Comparison of ENCODE assay signal across 8 cellular contexts in genomic region chr19:14147797-14148605, GRCh38. TPM values are rescaled to one million over a fixed set of nuclear protein-coding genes. Genes with fewer than 3 reads are reported as not detected.
DNase-seq lines count a peak whose midpoint lies in the region; ATAC-seq, FAIRE-seq and TF ChIP-seq lines count a peak whose summit lies in the region.

No MANE protein-coding gene starts in this region.

- H3K36me3 Mint-ChIP-seq in central memory CD8-positive, alpha-beta T cell (ENCODE audit: insufficient read depth) = peaks cover 5% of the 10 kb centered on the region
- peaks cover 0 to under 1% (median 0%) of the 10 kb centered on the region in 3 donors for H3K36me3 Mint-ChIP-seq in immature natural killer cell

- H3K27me3 ChIP-seq in WERI-Rb-1 (ENCODE audit: insufficient read depth, low read depth, severe bottlenecking) = no peaks in the 10 kb centered on the region
- no peaks in the 10 kb centered on the region for H3K27me3 ChIP-seq in skeletal muscle tissue (ENCODE audit: control insufficient read depth in 3 of 3, insufficient read depth in 3 of 3, low read length in 3 of 3)

- H3K27ac ChIP-seq in WERI-Rb-1 = no peak overlapping the region
- H3K27ac ChIP-seq in skeletal muscle tissue (ENCODE audit: low read depth, low read length) = peak overlapping the region; percentile 60

- peaks cover 32% of the 10 kb centered on the region for H3K4me1 Mint-ChIP-seq in central memory CD8-positive, alpha-beta T cell
- peaks cover 26 to 30% of the 10 kb centered on the region in 2 donors for H3K4me1 Mint-ChIP-seq in immature natural killer cell

- H3K9me3 ChIP-seq in WERI-Rb-1 (ENCODE audit: severe bottlenecking) (no peaks in the 10 kb centered on the region), skeletal muscle tissue (ENCODE audit: control insufficient read depth in 3 of 3, low read length in 3 of 3) (no peaks in the 10 kb centered on the region)

- peaks cover 19 to 24% (median 23%) of the 10 kb centered on the region in 3 donors for H3K4me1 ChIP-seq in skeletal muscle tissue (ENCODE audit: control insufficient read depth in 3 of 3, insufficient read depth in 3 of 3, low read length in 3 of 3)

- H3K36me3 ChIP-seq in WERI-Rb-1 (peaks cover 21% of the 10 kb centered on the region), skeletal muscle tissue (ENCODE audit: control insufficient read depth in 3 of 3, insufficient read depth in 3 of 3, low read length in 3 of 3) (peaks cover 0 to 7% (median 0%) of the 10 kb centered on the region in 3 donors)

- peak; percentile 93 for TF ChIP-seq CTCF in WERI-Rb-1 (IDR thresholded peaks at IDR 0.05; ENCODE audit: low read depth, low read length)

- H3K4me3 ChIP-seq in WERI-Rb-1 (ENCODE audit: low read depth, low read length) (no peak overlapping the region), skeletal muscle tissue (ENCODE audit: low read length in 3 of 3) (peak overlapping the region in 1 of 3 donors; percentile 41)

- peak; percentile 77 for FAIRE-seq in HTR-8/SVneo (lab: Jason Lieb, UNC)

- peak overlapping the region; percentile 93 for H3K27ac Mint-ChIP-seq in central memory CD8-positive, alpha-beta T cell (ENCODE audit: low read depth)
- H3K27ac Mint-ChIP-seq in immature natural killer cell = peak overlapping the region; percentile 92 to 99 (median 96)

- H3K9me3 Mint-ChIP-seq in central memory CD8-positive, alpha-beta T cell = no peaks in the 10 kb centered on the region
- H3K9me3 Mint-ChIP-seq in immature natural killer cell = no peaks in the 10 kb centered on the region

- ATAC-seq in central memory CD8-positive, alpha-beta T cell (replicated peaks; ENCODE audit: extremely low read depth, poor library complexity, severe bottlenecking) = no peak
- ATAC-seq in GM21515 (IDR thresholded peaks at IDR 0.05; ENCODE audit: unreplicated experiment) = no peak

- H3K4me3 Mint-ChIP-seq in central memory CD8-positive, alpha-beta T cell = no peak overlapping the region
- H3K4me3 Mint-ChIP-seq in immature natural killer cell = peak overlapping the region; percentile 63 to 78 (median 69)

- H3K9ac ChIP-seq in skeletal muscle tissue (ENCODE audit: low read depth in 1 of 3, low read length in 3 of 3) = peak overlapping the region in 1 of 3 donors; percentile 60

- H3K27me3 Mint-ChIP-seq in central memory CD8-positive, alpha-beta T cell = no peaks in the 10 kb centered on the region
- H3K27me3 Mint-ChIP-seq in immature natural killer cell (ENCODE audit: low read depth in 3 of 3) = peaks cover 0 to 2% (median 0%) of the 10 kb centered on the region in 3 donors

- DNase-seq in COLO668 (lab: John Stamatoyannopoulos, UW; ENCODE audit: unreplicated experiment) (peak; percentile 56), HTR-8/SVneo (ENCODE audit: insufficient read length, low spot score) (peak; percentile 90), WERI-Rb-1 (peak; percentile 77), immature natural killer cell (peak; percentile 58 to 66 (median 66)), NCI-H510A (lab: John Stamatoyannopoulos, UW) (no peak)
- DNase-seq in central memory CD8-positive, alpha-beta T cell (ENCODE audit: low spot score in 2 of 2) = no peak

RNA-seq across cellular contexts. Expression of gene ASF1B, which starts 11.6 kb away (rescaled TPM):
- polyA plus RNA-seq in immature natural killer cell = 10 to 100 TPM in 1 of 3 donors, 1 to 10 TPM in 2; 7.0 to 11.8 (median 9.7) TPM
- total RNA-seq in skeletal muscle tissue = 3.7 TPM

RNA-seq across cellular contexts. Expression of gene PRKACA, which starts 30.4 kb away (rescaled TPM):
- polyA plus RNA-seq in immature natural killer cell = 1 to 10 TPM in 2 of 3 donors, under 1 TPM in 1; 0.64 to 1.7 (median 1.4) TPM
- total RNA-seq in skeletal muscle tissue = 137 TPM

RNA-seq across cellular contexts. Expression of gene SAMD1, which starts 57.5 kb away (rescaled TPM):
- polyA plus RNA-seq in immature natural killer cell = 1 to 10 TPM in 2 of 3 donors, not detected in 1; 1.6 to 3.1 TPM
- 12.5 TPM for total RNA-seq in skeletal muscle tissue

RNA-seq across cellular contexts. Expression of gene ADGRL1, which starts 58.0 kb away (rescaled TPM):
- 1 to 10 TPM in 1 of 3 donors, under 1 TPM in 2; 0.52 to 2.1 (median 0.53) TPM for polyA plus RNA-seq in immature natural killer cell
- total RNA-seq in skeletal muscle tissue = 12.0 TPM

Comparison
In these comparisons a context has a peak if more than half of its experiments do, and no peak if none do; other contexts are left out.
1. DNase-seq: peak in COLO668 (single experiment), HTR-8/SVneo (single experiment), WERI-Rb-1 (single experiment) and immature natural killer cell (3 of 3); none in central memory CD8-positive, alpha-beta T cell (0 of 2) and NCI-H510A (single experiment).